Comparison of ENCODE assay signal across 1 cellular context in the genomic region with DNA sequence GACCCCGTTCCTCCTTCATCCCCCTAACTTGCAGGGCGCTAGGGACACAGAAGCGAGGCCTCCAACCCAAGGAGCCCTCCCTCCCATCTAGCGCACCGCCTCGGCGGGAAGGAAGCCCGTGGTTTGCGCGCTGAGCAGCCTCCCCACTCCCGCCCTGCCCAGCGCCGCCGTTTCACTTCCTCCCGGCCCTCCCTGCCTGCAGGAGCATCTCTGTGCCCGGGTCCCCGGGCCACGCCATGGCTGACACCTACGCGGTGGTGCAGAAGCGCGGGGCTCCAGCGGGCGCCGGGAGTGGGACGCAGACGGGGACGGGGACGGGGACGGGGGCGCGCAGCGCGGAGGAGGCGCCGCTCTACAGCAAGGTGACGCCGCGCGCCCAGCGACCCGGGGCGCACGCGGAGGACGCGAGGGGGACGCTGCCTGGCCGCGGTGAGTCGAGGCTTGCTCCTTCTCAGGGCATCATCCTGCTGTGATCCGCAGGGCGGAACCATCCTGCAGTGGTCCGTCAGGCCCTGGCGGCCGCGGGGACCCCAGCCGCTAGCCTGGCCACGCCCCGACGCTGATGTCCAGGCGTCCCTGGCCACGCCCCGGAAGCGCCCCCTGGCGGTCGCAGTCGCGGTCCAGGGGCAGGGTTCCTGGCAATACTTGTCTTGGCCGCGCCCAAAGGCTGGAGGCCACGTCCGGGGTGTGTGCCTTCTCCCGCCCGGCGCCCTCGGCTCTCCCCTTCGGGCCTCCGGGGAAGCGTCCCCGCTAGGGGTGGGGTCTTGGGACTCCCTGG.
A peak's percentile ranks its signal among the peaks of the same experiment; 100 is the strongest.
TF ChIP-seq lines count a peak whose summit lies in the region.

No MANE protein-coding gene starts in this region.

TF ChIP-seq in SK-N-SH, 30 proteins besides CTCF, POLR2A, EP300 and RAD21 (continued from another document):
- TF ChIP-seq REST (IDR thresholded peaks at IDR 0.05; ENCODE audit: low read depth, low read length) (no peak), MXI1 (IDR thresholded peaks at IDR 0.05; ENCODE audit: low read depth, low read length) (peak; percentile 70; the same call in 1 of the 2 replicates), TEAD4 (IDR thresholded peaks at IDR 0.05; ENCODE audit: borderline replicate concordance, insufficient read depth) (no peak), RXRA (IDR thresholded peaks at IDR 0.05; ENCODE audit: borderline replicate concordance, low read depth) (no peak), CHD2 (IDR thresholded peaks at IDR 0.05; ENCODE audit: low read length, partially characterized antibody) (peak; percentile 58), RCOR1 (IDR thresholded peaks at IDR 0.05; ENCODE audit: low read length) (peak; percentile 31; the same call in 1 of the 2 replicates), FOXM1 (IDR thresholded peaks at IDR 0.05; ENCODE audit: low read depth) (0 out of 2 replicates have a peak, but pooled peaks have one; percentile 53), JUND (IDR thresholded peaks at IDR 0.05) (no peak), TAF1 (IDR thresholded peaks at IDR 0.05; ENCODE audit: borderline replicate concordance, low read depth, low read length) (peak; percentile 61), FOXJ3 (CRISPR knock-in tag; IDR thresholded peaks at IDR 0.05) (no peak), SMC3 (IDR thresholded peaks at IDR 0.05; ENCODE audit: low read depth, low read length) (peak; percentile 59; the same call in 1 of the 2 replicates), PBX3 (IDR thresholded peaks at IDR 0.05) (no peak; the same call in 1 of the 2 replicates), EZH2phosphoT487 (IDR thresholded peaks at IDR 0.05; ENCODE audit: borderline replicate concordance, low read depth) (no peak), RFX5 (IDR thresholded peaks at IDR 0.05; ENCODE audit: low read length) (no peak), SIN3A (IDR thresholded peaks at IDR 0.05; ENCODE audit: borderline replicate concordance, low read depth, low read length) (peak; percentile 87; the same call in 1 of the 2 replicates), YY1 (IDR thresholded peaks at IDR 0.05; ENCODE audit: low read depth) (peak; percentile 68), IRF3 (IDR thresholded peaks at IDR 0.05; ENCODE audit: low read depth, low read length) (no peak), TCF12 (IDR thresholded peaks at IDR 0.05) (0 out of 2 replicates have a peak, but pooled peaks have one; percentile 22), NFIC (IDR thresholded peaks at IDR 0.05; ENCODE audit: borderline replicate concordance) (peak; percentile 54), FOSL2 (IDR thresholded peaks at IDR 0.05; ENCODE audit: borderline replicate concordance, low read depth) (no peak), POLR2AphosphoS5 (IDR thresholded peaks at IDR 0.05; ENCODE audit: low read depth, low read length) (peak; percentile 90), NRF1 (IDR thresholded peaks at IDR 0.05; ENCODE audit: low read depth, low read length) (no peak), GATA2 (CRISPR knock-in tag; IDR thresholded peaks at IDR 0.05) (no peak)
- TF ChIP-seq, protein P1, sequence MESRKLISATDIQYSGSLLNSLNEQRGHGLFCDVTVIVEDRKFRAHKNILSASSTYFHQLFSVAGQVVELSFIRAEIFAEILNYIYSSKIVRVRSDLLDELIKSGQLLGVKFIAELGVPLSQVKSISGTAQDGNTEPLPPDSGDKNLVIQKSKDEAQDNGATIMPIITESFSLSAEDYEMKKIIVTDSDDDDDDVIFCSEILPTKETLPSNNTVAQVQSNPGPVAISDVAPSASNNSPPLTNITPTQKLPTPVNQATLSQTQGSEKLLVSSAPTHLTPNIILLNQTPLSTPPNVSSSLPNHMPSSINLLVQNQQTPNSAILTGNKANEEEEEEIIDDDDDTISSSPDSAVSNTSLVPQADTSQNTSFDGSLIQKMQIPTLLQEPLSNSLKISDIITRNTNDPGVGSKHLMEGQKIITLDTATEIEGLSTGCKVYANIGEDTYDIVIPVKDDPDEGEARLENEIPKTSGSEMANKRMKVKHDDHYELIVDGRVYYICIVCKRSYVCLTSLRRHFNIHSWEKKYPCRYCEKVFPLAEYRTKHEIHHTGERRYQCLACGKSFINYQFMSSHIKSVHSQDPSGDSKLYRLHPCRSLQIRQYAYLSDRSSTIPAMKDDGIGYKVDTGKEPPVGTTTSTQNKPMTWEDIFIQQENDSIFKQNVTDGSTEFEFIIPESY (IDR thresholded peaks at IDR 0.05; ENCODE audit: borderline replicate concordance, low read depth) = 0 out of 2 replicates have a peak, but pooled peaks have one; percentile 67
- TF ChIP-seq, protein P2, sequence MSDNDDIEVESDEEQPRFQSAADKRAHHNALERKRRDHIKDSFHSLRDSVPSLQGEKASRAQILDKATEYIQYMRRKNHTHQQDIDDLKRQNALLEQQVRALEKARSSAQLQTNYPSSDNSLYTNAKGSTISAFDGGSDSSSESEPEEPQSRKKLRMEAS (IDR thresholded peaks at IDR 0.05; ENCODE audit: low read depth) = peak; percentile 67
- TF ChIP-seq, protein P3, sequence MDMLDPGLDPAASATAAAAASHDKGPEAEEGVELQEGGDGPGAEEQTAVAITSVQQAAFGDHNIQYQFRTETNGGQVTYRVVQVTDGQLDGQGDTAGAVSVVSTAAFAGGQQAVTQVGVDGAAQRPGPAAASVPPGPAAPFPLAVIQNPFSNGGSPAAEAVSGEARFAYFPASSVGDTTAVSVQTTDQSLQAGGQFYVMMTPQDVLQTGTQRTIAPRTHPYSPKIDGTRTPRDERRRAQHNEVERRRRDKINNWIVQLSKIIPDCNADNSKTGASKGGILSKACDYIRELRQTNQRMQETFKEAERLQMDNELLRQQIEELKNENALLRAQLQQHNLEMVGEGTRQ (IDR thresholded peaks at IDR 0.05; ENCODE audit: borderline replicate concordance, low read depth, low read length) = no peak
TF ChIP-seq in SK-N-SH: peak in this region for 15.
